9 cellular contexts compared by ENCODE assay signal in the genomic region with DNA sequence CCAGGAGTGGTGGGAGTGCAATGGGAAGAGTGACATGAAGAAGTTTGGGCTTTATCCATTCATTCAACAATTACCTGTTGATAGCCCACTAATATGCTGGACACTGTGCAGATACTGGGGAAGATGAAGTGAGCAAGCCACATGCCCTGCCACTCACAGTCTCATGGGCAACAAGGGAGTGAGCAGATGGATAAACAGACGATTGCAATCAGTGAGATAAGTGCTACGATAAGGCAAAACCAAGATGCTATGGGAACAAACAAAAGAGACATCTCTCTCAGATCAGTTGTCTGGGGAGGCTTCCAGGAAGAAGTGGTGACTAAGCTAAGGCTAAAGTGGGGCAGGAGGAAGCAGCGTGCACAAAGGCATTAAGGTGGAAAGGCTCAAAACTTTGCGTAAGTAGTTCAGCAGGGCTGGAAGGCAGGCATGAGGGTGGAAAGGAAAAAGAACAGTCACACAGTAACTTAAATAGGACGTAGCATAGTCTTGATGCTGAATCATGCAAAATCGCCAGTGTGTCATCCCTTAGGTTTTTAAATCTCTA. TPM values are rescaled to one million over a fixed set of nuclear protein-coding genes. Genes with fewer than 3 reads are reported as not detected.
DNase-seq lines count a peak whose midpoint lies in the region; ATAC-seq and TF ChIP-seq lines count a peak whose summit lies in the region.
"Had no signal": no experiment of that assay in that cellular context is flagged by ENCODE, and none has a peak within 500 bp of the region (broad histone marks: within the 10 kb centered on the region; RNA-seq: fewer than 3 reads in every experiment).

No MANE protein-coding gene starts in this region.

- peak overlapping the region; percentile 19 for H3K4me3 Mint-ChIP-seq in endothelial cell (ENCODE audit: unreplicated experiment)
- H3K4me3 Mint-ChIP-seq: brain had no signal

- TF ChIP-seq CTCF in endothelial cell (IDR thresholded peaks at IDR 0.05; ENCODE audit: unreplicated experiment), result no peak

- no peaks in the 10 kb centered on the region for H3K9me3 Mint-ChIP-seq in endothelial cell (ENCODE audit: unreplicated experiment)

- peak overlapping the region; percentile 97 for H3K27ac ChIP-seq in KOPT-K1 (ENCODE audit: low read depth, low read length, poor library complexity, severe bottlenecking)

- DNase-seq in T-helper 22 cell (ENCODE audit: low read depth) (peak; percentile 49), endothelial cell (ENCODE audit: low spot score) (no peak), nucleus accumbens (lab: John Stamatoyannopoulos, UW) (no peak), NCI-H2081 (lab: John Stamatoyannopoulos, UW) (no peak)
- DNase-seq in stimulated activated CD4-positive, alpha-beta T cell treated with anti-CD3 and anti-CD28 coated beads, Interleukin-4, amount 100 ng/mL, for 24 hours, result peak; percentile 47

- H3K9me3 ChIP-seq in KOPT-K1 (ENCODE audit: insufficient read depth, low read length, poor library complexity, severe bottlenecking), result peaks cover 7% of the 10 kb centered on the region

- no peaks in the 10 kb centered on the region for H3K36me3 Mint-ChIP-seq in endothelial cell (ENCODE audit: low read depth, unreplicated experiment)
- H3K36me3 Mint-ChIP-seq: brain had no signal

- ATAC-seq in GM18861 (IDR thresholded peaks at IDR 0.05; ENCODE audit: unreplicated experiment) (no peak), HG03378 (IDR thresholded peaks at IDR 0.05; ENCODE audit: unreplicated experiment) (no peak)

- peaks cover 16% of the 10 kb centered on the region for H3K4me1 Mint-ChIP-seq in endothelial cell (ENCODE audit: unreplicated experiment)
- H3K4me1 Mint-ChIP-seq: brain had no signal

- no peaks in the 10 kb centered on the region for H3K27me3 Mint-ChIP-seq in endothelial cell (ENCODE audit: unreplicated experiment)

- peaks cover 7% of the 10 kb centered on the region for H3K36me3 ChIP-seq in KOPT-K1 (ENCODE audit: insufficient read depth, low read length)

- H3K27ac Mint-ChIP-seq in endothelial cell (ENCODE audit: unreplicated experiment), result peak overlapping the region; percentile 14
- H3K27ac Mint-ChIP-seq: brain had no signal

RNA-seq across cellular contexts. Expression of gene GAB3, which starts 31.7 kb away (rescaled TPM):
- total RNA-seq in endothelial cell (ENCODE audit: unreplicated experiment), result 0.90 TPM

RNA-seq across cellular contexts. Expression of gene DKC1, which starts 43.5 kb away (rescaled TPM):
- 28.5 TPM for total RNA-seq in endothelial cell (ENCODE audit: unreplicated experiment)

Comparison
In these comparisons a context has a peak if more than half of its experiments do, and no peak if none do; other contexts are left out.
1. DNase-seq: peak in T-helper 22 cell (single experiment) and stimulated activated CD4-positive, alpha-beta T cell treated with anti-CD3 and anti-CD28 coated beads, Interleukin-4, amount 100 ng/mL, for 24 hours (single experiment); none in endothelial cell (single experiment), nucleus accumbens (0 of 56) and NCI-H2081 (0 of 2).